Comparison of ENCODE assay signal across 8 cellular contexts in the genomic region with DNA sequence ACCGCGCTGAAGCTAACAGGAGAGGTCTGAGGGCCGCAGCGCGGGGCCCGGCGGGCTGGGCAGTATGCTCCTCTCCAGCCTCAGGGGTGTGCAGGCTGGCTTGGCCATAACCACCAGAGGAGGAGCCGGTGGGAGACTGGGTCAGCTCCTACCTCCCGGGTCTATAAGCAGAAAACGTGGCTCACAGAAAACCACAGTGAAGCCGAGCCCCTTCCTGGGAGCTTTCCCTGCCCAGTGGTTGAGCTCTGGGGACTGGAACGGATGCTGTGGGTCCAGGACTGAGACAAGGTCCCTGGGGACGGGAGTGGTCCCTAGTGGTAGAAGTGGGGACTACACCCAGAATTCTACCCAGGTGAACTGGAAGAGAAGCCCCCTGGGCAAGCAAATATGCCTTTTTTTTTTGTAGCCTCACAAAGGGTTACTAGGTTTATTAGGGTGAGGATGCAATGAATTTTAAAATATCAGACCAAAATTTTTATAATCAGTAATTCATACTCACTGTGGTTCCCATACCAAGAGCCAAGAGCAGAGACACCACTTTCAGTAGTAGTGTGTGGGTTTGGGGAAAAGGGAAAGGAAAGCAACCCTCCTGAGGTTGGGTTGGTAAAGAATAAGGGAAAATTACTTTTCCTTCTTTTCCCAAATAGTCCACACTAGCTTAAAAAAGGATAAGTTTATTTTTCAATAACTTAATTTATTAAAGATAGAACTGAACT.
DNase-seq lines count a peak whose midpoint lies in the region; ATAC-seq and TF ChIP-seq lines count a peak whose summit lies in the region.

No MANE protein-coding gene starts in this region.

- no peaks in the 10 kb centered on the region for H3K27me3 Mint-ChIP-seq in naive thymus-derived CD8-positive, alpha-beta T cell

- no peak overlapping the region for H3K27ac ChIP-seq in thoracic aorta

- no peaks in the 10 kb centered on the region for H3K9me3 Mint-ChIP-seq in naive thymus-derived CD8-positive, alpha-beta T cell

- H3K4me3 Mint-ChIP-seq in naive thymus-derived CD8-positive, alpha-beta T cell = no peak overlapping the region

- DNase-seq in BJ (ENCODE audit: low read depth) (no peak), LNCaP clone FGC (ENCODE audit: low read depth) (no peak), dermis blood vessel endothelial cell (peak; percentile 24), thoracic aorta (ENCODE audit: low spot score) (no peak), OCI-M2 (lab: John Stamatoyannopoulos, UW; ENCODE audit: unreplicated experiment) (no peak)
- DNase-seq in activated CD4-positive, alpha-beta T cell treated with anti-CD3 and anti-CD28 coated beads, Interleukin-2, amount 50 U/mL, for 1 hour = peak; percentile 63
- peak; percentile 40 to 86 (median 71) for DNase-seq in naive thymus-derived CD8-positive, alpha-beta T cell

- peaks cover 3 to 16% (median 15%) of the 10 kb centered on the region in 4 donors for H3K4me1 Mint-ChIP-seq in naive thymus-derived CD8-positive, alpha-beta T cell

- POLR2A ChIA-PET in BJ (lab: Charles Lee) = no interaction called here
- POLR2A ChIA-PET in naive thymus-derived CD8-positive, alpha-beta T cell (lab: Charles Lee) = interaction anchor here (0.7 to 1.1 kb wide), 4 partner anchors 47 to 179 kb away, joined by 3 to 4 read pairs (median 3); no protein-coding TSS in a partner anchor

- H3K36me3 Mint-ChIP-seq in naive thymus-derived CD8-positive, alpha-beta T cell = no peaks in the 10 kb centered on the region

- peak overlapping the region in 4 of 10 donors; percentile 20 to 71 (median 46) for H3K27ac Mint-ChIP-seq in naive thymus-derived CD8-positive, alpha-beta T cell

- H3K27me3 ChIP-seq in BJ (ENCODE audit: control insufficient read depth, insufficient read depth, low read length) (no peaks in the 10 kb centered on the region), thoracic aorta (replicated peaks; ENCODE audit: insufficient read depth) (no peaks in the 10 kb centered on the region)

- TF ChIP-seq CTCF in BJ (IDR thresholded peaks at IDR 0.05; ENCODE audit: insufficient read depth, low read depth, low read length) (peak; percentile 74), LNCaP clone FGC (IDR thresholded peaks at IDR 0.05; ENCODE audit: control insufficient read depth, extremely low read depth, insufficient read depth) (peak; percentile 57), thoracic aorta (IDR thresholded peaks at IDR 0.05) (peak; percentile 47)

- H3K9me3 ChIP-seq in thoracic aorta = no peaks in the 10 kb centered on the region

- CTCF ChIA-PET in BJ (lab: Yijun Ruan, JAX) = interaction anchor here (0.6 to 2.2 kb wide), 8 partner anchors 9 to 816 kb away, joined by 3 to 9 read pairs (median 3); no protein-coding TSS in a partner anchor

- no peak overlapping the region for H3K4me3 ChIP-seq in BJ (ENCODE audit: low read depth, low read length)
- no peak overlapping the region for H3K4me3 ChIP-seq in LNCaP clone FGC (ENCODE audit: low read depth, low read length)
- no peak overlapping the region for H3K4me3 ChIP-seq in thoracic aorta

- ATAC-seq in GM19438 (IDR thresholded peaks at IDR 0.05; ENCODE audit: low read depth, unreplicated experiment) (peak; percentile 92), thoracic aorta (ENCODE audit: insufficient number of reproducible peaks, low FRiP score, low read depth) (no peak)
- ATAC-seq in naive thymus-derived CD8-positive, alpha-beta T cell = peak; percentile 92 to 97

- H3K36me3 ChIP-seq in BJ (ENCODE audit: control insufficient read depth, insufficient read depth, low read length) (no peaks in the 10 kb centered on the region), thoracic aorta (no peaks in the 10 kb centered on the region)

- no peaks in the 10 kb centered on the region for H3K4me1 ChIP-seq in thoracic aorta (ENCODE audit: control insufficient read depth in 1 of 2, low read depth in 2 of 2)

Comparison
In these comparisons a context has a peak if more than half of its experiments do, and no peak if none do; other contexts are left out.
1. DNase-seq: peak in activated CD4-positive, alpha-beta T cell treated with anti-CD3 and anti-CD28 coated beads, Interleukin-2, amount 50 U/mL, for 1 hour (single experiment), dermis blood vessel endothelial cell (single experiment) and naive thymus-derived CD8-positive, alpha-beta T cell (10 of 10); none in BJ (single experiment), LNCaP clone FGC (single experiment), thoracic aorta (single experiment) and OCI-M2 (single experiment).
2. Peak in every context shown above with its lines, with median percentiles within 50 percentile points of each other: CTCF ChIP-seq.